Comparison of ENCODE assay signal across 1 cellular context in the genomic region with DNA sequence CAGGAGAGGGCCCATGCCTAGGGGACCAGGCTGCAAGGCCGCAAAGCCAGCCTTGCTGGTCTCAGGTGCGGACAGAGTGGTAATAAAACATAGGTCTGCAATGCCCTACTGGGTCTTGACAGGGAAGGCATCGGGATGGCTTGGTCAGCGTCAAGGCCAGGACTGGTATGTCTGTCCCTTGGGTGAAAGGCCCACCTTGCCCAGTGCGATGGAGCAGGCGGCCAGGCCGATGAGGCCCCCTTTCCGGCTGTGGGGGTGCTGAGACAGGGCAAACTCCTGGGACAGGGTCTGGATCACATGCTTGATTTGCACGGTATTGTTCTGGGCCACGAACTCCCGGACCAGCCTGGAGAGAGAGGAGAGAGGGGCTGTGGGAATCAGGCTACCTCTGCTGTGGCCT.
TF ChIP-seq lines count a peak whose summit lies in the region.

No MANE protein-coding gene starts in this region.

TF ChIP-seq in IMR-90, 13 proteins besides CTCF, POLR2A, EP300 and RAD21:
- TF ChIP-seq FOS (IDR thresholded peaks at IDR 0.05; ENCODE audit: low read depth, low read length) (no peak), CEBPB (IDR thresholded peaks at IDR 0.05; ENCODE audit: low read depth, low read length) (no peak), RCOR1 (IDR thresholded peaks at IDR 0.05; ENCODE audit: insufficient replicate concordance, low read length) (no peak), RFX5 (IDR thresholded peaks at IDR 0.05; ENCODE audit: low read depth, low read length) (no peak), SMC3 (IDR thresholded peaks at IDR 0.05; ENCODE audit: low read depth, low read length) (no peak), MXI1 (IDR thresholded peaks at IDR 0.05; ENCODE audit: borderline replicate concordance, low read depth, low read length) (no peak), MAFK (IDR thresholded peaks at IDR 0.05; ENCODE audit: low read depth, low read length) (no peak), MAZ (IDR thresholded peaks at IDR 0.05; ENCODE audit: borderline replicate concordance, low read depth, low read length) (no peak), CHD1 (IDR thresholded peaks at IDR 0.05; ENCODE audit: low read depth, low read length) (no peak), BHLHE40 (IDR thresholded peaks at IDR 0.05; ENCODE audit: low read depth, low read length) (no peak)
- TF ChIP-seq, protein P1, sequence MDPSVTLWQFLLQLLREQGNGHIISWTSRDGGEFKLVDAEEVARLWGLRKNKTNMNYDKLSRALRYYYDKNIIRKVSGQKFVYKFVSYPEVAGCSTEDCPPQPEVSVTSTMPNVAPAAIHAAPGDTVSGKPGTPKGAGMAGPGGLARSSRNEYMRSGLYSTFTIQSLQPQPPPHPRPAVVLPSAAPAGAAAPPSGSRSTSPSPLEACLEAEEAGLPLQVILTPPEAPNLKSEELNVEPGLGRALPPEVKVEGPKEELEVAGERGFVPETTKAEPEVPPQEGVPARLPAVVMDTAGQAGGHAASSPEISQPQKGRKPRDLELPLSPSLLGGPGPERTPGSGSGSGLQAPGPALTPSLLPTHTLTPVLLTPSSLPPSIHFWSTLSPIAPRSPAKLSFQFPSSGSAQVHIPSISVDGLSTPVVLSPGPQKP (IDR thresholded peaks at IDR 0.05; ENCODE audit: borderline replicate concordance, low read depth, low read length) = no peak
- TF ChIP-seq, protein P2, sequence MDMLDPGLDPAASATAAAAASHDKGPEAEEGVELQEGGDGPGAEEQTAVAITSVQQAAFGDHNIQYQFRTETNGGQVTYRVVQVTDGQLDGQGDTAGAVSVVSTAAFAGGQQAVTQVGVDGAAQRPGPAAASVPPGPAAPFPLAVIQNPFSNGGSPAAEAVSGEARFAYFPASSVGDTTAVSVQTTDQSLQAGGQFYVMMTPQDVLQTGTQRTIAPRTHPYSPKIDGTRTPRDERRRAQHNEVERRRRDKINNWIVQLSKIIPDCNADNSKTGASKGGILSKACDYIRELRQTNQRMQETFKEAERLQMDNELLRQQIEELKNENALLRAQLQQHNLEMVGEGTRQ (IDR thresholded peaks at IDR 0.05; ENCODE audit: low read depth, low read length) = no peak
